33 cellular contexts compared by ENCODE assay signal in the genomic region with DNA sequence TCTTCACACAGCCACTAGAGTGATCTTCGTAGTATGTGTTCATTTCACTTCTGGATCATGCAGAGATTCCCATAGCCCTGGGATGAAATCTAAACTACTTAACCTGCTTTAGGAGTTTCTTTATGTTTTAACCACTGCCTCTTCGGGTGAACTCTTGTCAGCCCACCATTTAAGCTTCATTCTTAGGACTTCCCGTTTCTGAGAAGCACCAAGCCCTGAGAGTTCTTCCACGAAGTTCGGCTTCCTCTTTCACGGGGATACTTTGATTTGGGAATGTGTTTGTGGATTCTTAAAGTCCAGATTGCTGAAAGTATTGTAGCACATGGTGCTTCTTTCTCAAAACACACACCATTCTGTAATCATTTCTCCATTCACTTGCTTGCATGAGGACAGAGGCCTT.
DNase-seq lines count a peak whose midpoint lies in the region; ATAC-seq, FAIRE-seq and TF ChIP-seq lines count a peak whose summit lies in the region.
"Had no signal": no experiment of that assay in that cellular context is flagged by ENCODE, and none has a peak within 500 bp of the region (broad histone marks: within the 10 kb centered on the region; RNA-seq: fewer than 3 reads in every experiment).

No MANE protein-coding gene starts in this region.

- intact Hi-C loops in K562 (cut with micrococcal nuclease), result no loop called here

- WGBS in K562 (ENCODE audit: insufficient coverage, low coverage, missing lambda C conversion rate), result 0% methylated on average over 6 of the region's 6 CpGs

- H3K27me3 Mint-ChIP-seq in GM23338 (ENCODE audit: insufficient read depth, low read depth, poor library complexity), result no peaks in the 10 kb centered on the region
- H3K27me3 Mint-ChIP-seq: activated CD4-positive, alpha-beta memory T cell treated with anti-CD3 and anti-CD28 coated beads, Interleukin-2, amount 10 ng/mL, durations not matched to agents 7 days and 5 days had no signal

- no peaks in the 10 kb centered on the region for H4K20me1 ChIP-seq in GM23338 (replicated peaks; ENCODE audit: insufficient read depth)
- no peaks in the 10 kb centered on the region for H4K20me1 ChIP-seq in OCI-LY1 (ENCODE audit: insufficient read depth, low read length)
- H4K20me1 ChIP-seq in K562 (replicated peaks; ENCODE audit: control insufficient read depth, insufficient read depth, low read length), result no peaks in the 10 kb centered on the region

- no peaks in the 10 kb centered on the region for H3K36me3 Mint-ChIP-seq in GM23338 (ENCODE audit: low read depth)

- no peak for TF ChIP-seq RAD21 in K562 (CRISPR knock-in tag; conservative IDR thresholded peaks at IDR 0.05 in 1 of 2, IDR thresholded peaks at IDR 0.05 in 1 of 2)

- no peaks in the 10 kb centered on the region for H3K4me1 Mint-ChIP-seq in GM23338
- H3K4me1 Mint-ChIP-seq: endodermal cell had no signal

- no peaks in the 10 kb centered on the region for H3K4me1 ChIP-seq in GM23338 (ENCODE audit: insufficient read depth)
- peaks cover 24% of the 10 kb centered on the region for H3K4me1 ChIP-seq in OCI-LY1 (ENCODE audit: insufficient read depth, low read length, severe bottlenecking)
- no peaks in the 10 kb centered on the region for H3K4me1 ChIP-seq in K562 (replicated peaks in 1 of 2; ENCODE audit: control insufficient read depth in 2 of 2, insufficient read depth in 2 of 2, low read length in 2 of 2)
- H3K4me1 ChIP-seq: esophagus squamous epithelium, gastrocnemius medialis had no signal

- TF ChIP-seq POLR2A in K562 (conservative IDR thresholded peaks at IDR 0.05), result no peak

- H2AFZ ChIP-seq in GM23338, result peak overlapping the region; percentile 60; the same call in 1 of the 2 replicates
- peak overlapping the region; percentile 86 for H2AFZ ChIP-seq in OCI-LY1 (ENCODE audit: low read length)
- no peak overlapping the region for H2AFZ ChIP-seq in K562 (ENCODE audit: low read depth, low read length)
- H2AFZ ChIP-seq: hepatocyte had no signal

- H3K27me3 ChIP-seq in GM23338 (ENCODE audit: insufficient read depth) (no peaks in the 10 kb centered on the region), OCI-LY1 (ENCODE audit: insufficient read depth, low read length) (no peaks in the 10 kb centered on the region), K562 (ENCODE audit: control insufficient read depth in 2 of 2, insufficient read depth in 2 of 2, low read length in 2 of 2) (no peaks in the 10 kb centered on the region)
- H3K27me3 ChIP-seq: cardiac muscle cell, esophagus squamous epithelium, gastrocnemius medialis, hepatocyte had no signal

- no peak for TF ChIP-seq EP300 in K562 (IDR thresholded peaks at IDR 0.05; ENCODE audit: low read length)

- ATAC-seq in GM23338 (no peak), K562 (no peak)
- ATAC-seq: gastrocnemius medialis, left lobe of liver had no signal

- no peaks in the 10 kb centered on the region for H3F3A ChIP-seq in GM23338 (replicated peaks; ENCODE audit: low read depth)
- no peaks in the 10 kb centered on the region for H3F3A ChIP-seq in OCI-LY1 (ENCODE audit: insufficient read depth, low read length)

- H3K27ac ChIP-seq in GM23338 (ENCODE audit: low read depth), result no peak overlapping the region
- H3K27ac ChIP-seq in OCI-LY1 (ENCODE audit: low read depth, low read length, poor library complexity, severe bottlenecking), result peak overlapping the region; percentile 24
- no peak overlapping the region for H3K27ac ChIP-seq in K562 (ENCODE audit: extremely low read depth, low read depth, low read length)
- H3K27ac ChIP-seq: cardiac muscle cell, esophagus squamous epithelium, gastrocnemius medialis, hepatocyte had no signal

- no peak overlapping the region for H3K4me3 Mint-ChIP-seq in GM23338
- H3K4me3 Mint-ChIP-seq: activated CD4-positive, alpha-beta memory T cell treated with anti-CD3 and anti-CD28 coated beads, Interleukin-2, amount 10 ng/mL, durations not matched to agents 7 days and 5 days; endodermal cell; immature natural killer cell had no signal

- no peak for FAIRE-seq in K562 (lab: Jason Lieb, UNC)

- H3K9me3 ChIP-seq in OCI-LY1 (ENCODE audit: low read length), result no peaks in the 10 kb centered on the region
- H3K9me3 ChIP-seq in K562 (replicated peaks; ENCODE audit: control insufficient read depth, insufficient read depth, low read depth, low read length), result no peaks in the 10 kb centered on the region
- H3K9me3 ChIP-seq: esophagus squamous epithelium, gastrocnemius medialis had no signal

- H3K4me2 ChIP-seq in GM23338, result no peak overlapping the region
- no peak overlapping the region for H3K4me2 ChIP-seq in OCI-LY1 (ENCODE audit: low read length)
- H3K4me2 ChIP-seq in K562 (ENCODE audit: insufficient read depth, low read length), result no peak overlapping the region
- H3K4me2 ChIP-seq: hepatocyte had no signal

- H3K4me3 ChIP-seq in GM23338, result no peak overlapping the region
- H3K4me3 ChIP-seq in OCI-LY1 (ENCODE audit: low read depth, low read length, poor library complexity, severe bottlenecking), result no peak overlapping the region
- H3K4me3 ChIP-seq in K562, result no peak overlapping the region
- no peak overlapping the region for H3K4me3 ChIP-seq in foreskin fibroblast (ENCODE audit: low read depth in 1 of 2, low read length in 2 of 2)
- H3K4me3 ChIP-seq: cardiac muscle cell, esophagus squamous epithelium, gastrocnemius medialis, hepatocyte had no signal

- H3K9me1 ChIP-seq in K562 (ENCODE audit: control insufficient read depth, insufficient read depth, low read length), result no peaks in the 10 kb centered on the region

- H3K9me2 ChIP-seq in GM23338 (ENCODE audit: insufficient read depth) (no peaks in the 10 kb centered on the region), OCI-LY1 (ENCODE audit: low read depth, low read length) (no peaks in the 10 kb centered on the region)

- H3K9me3 Mint-ChIP-seq in GM23338, result no peaks in the 10 kb centered on the region
- H3K9me3 Mint-ChIP-seq: endodermal cell, immature natural killer cell had no signal

- H3K36me3 ChIP-seq in GM23338 (ENCODE audit: insufficient read depth), result no peaks in the 10 kb centered on the region
- H3K36me3 ChIP-seq in OCI-LY1 (ENCODE audit: insufficient read depth, low read length), result no peaks in the 10 kb centered on the region
- no peaks in the 10 kb centered on the region for H3K36me3 ChIP-seq in K562 (ENCODE audit: control insufficient read depth, insufficient read depth, low read length)
- H3K36me3 ChIP-seq: cardiac muscle cell, esophagus squamous epithelium, gastrocnemius medialis had no signal

- POLR2A ChIA-PET in K562 (lab: Yijun Ruan, JAX), result no interaction called here

- no TSS peak for BruUV-seq in K562 (replicated peaks; lab: Mats Ljungman, UMichigan)

- no peak for TF ChIP-seq CTCF in GM23338 (conservative IDR thresholded peaks at IDR 0.05; ENCODE audit: low read depth in 2 of 2)
- TF ChIP-seq CTCF in OCI-LY1 (IDR thresholded peaks at IDR 0.05; ENCODE audit: low read length), result no peak
- TF ChIP-seq CTCF in K562 (IDR thresholded peaks at IDR 0.05 in 2 of 3, conservative IDR thresholded peaks at IDR 0.05 in 1 of 3; ENCODE audit: insufficient read depth in 2 of 3, low read depth in 1 of 3, low read length in 3 of 3), result no peak
- no peak for TF ChIP-seq CTCF in foreskin fibroblast (IDR thresholded peaks at IDR 0.05; ENCODE audit: low read depth, low read length)

- no peak overlapping the region for H3K9ac ChIP-seq in OCI-LY1 (ENCODE audit: low read length)
- H3K9ac ChIP-seq in K562 (ENCODE audit: insufficient read depth in 1 of 2, low read depth in 2 of 2, low read length in 2 of 2), result no peak overlapping the region

- H3K27ac Mint-ChIP-seq in GM23338, result no peak overlapping the region
- H3K27ac Mint-ChIP-seq: activated CD4-positive, alpha-beta memory T cell treated with anti-CD3 and anti-CD28 coated beads, Interleukin-2, amount 10 ng/mL, durations not matched to agents 7 days and 5 days; endodermal cell had no signal

- H3K79me2 ChIP-seq in GM23338 (replicated peaks; ENCODE audit: insufficient read depth) (no peaks in the 10 kb centered on the region), OCI-LY1 (ENCODE audit: insufficient read depth, low read length) (no peaks in the 10 kb centered on the region), K562 (ENCODE audit: control insufficient read depth, insufficient read depth, low read length) (no peaks in the 10 kb centered on the region)
- H3K79me2 ChIP-seq: hepatocyte had no signal

- DNase-seq in NCI-H2171 treated with DMSO at 0.1 percent for 48 hours (lab: John Stamatoyannopoulos, UW) (peak; percentile 51), NCI-H2171 (lab: John Stamatoyannopoulos, UW) (no peak), GM23338 (ENCODE audit: low spot score) (no peak), K562 (ENCODE audit: extremely low read depth in 1 of 4, low spot score in 3 of 4) (no peak), NCI-H2107 treated with DMSO at 0.1 percent for 48 hours (lab: John Stamatoyannopoulos, UW; ENCODE audit: unreplicated experiment) (no peak), foreskin fibroblast (no peak), NCI-H82 treated with DMSO at 0.1 percent for 48 hours (lab: John Stamatoyannopoulos, UW; ENCODE audit: unreplicated experiment) (no peak)
- DNase-seq: activated CD4-positive, alpha-beta memory T cell treated with anti-CD3 and anti-CD28 coated beads, Interleukin-2, amount 10 ng/mL, durations not matched to agents 7 days and 5 days; activated CD4-positive, CD25-positive, alpha-beta regulatory T cell treated with anti-CD3 and anti-CD28 coated beads, Interleukin-2, amount 50 U/mL, for 72 hours; activated naive CD4-positive, alpha-beta T cell; activated T-cell treated with anti-CD3 and anti-CD28 coated beads, Interleukin-2, amount 50 U/mL, for 1 hour; AML-193; anterior cingulate cortex; cortex of kidney; DND-41; endodermal cell; esophagus squamous epithelium; gastrocnemius medialis; H7; immature natural killer cell; mesenchymal stem cell; NCI-H1105 treated with DMSO at 0.1 percent for 48 hours; NCI-H2029 treated with DMSO at 0.1 percent for 48 hours; NCI-H446 treated with DMSO at 0.1 percent for 48 hours; NK-92 treated with Interleukin-12 subunit alpha and Interleukin-12 subunit beta, amount 100 ng/mL, for 24 hours; nucleus accumbens; SW 1271; T1000; trophoblast cell had no signal

- in situ Hi-C loops in K562 (cut with MboI), result no loop called here

- CTCF ChIA-PET in K562 (lab: Yijun Ruan, JAX; ENCODE audit: low intra/inter-chr PET ratio), result no interaction called here

TF ChIP-seq in K562, 482 proteins besides CTCF, POLR2A, EP300 and RAD21:
- no peak for TF ChIP-seq KDM4B (IDR thresholded peaks at IDR 0.05; ENCODE audit: borderline replicate concordance in 2 of 2, low read depth in 1 of 2)
- no peak for TF ChIP-seq ZNF76 (CRISPR knock-in tag; IDR thresholded peaks at IDR 0.05; ENCODE audit: borderline replicate concordance)
- TF ChIP-seq SPI1 (IDR thresholded peaks at IDR 0.05; ENCODE audit: borderline replicate concordance, low read depth, low read length), result peak; percentile 5; the same call in 1 of the 2 replicates
